ENCODE assay signal across 14 cellular contexts in genomic region chr7:101122933-101123702, GRCh38. TPM values are rescaled to one million over a fixed set of nuclear protein-coding genes. Genes with fewer than 3 reads are reported as not detected.
A peak's percentile ranks its signal among the peaks of the same experiment; 100 is the strongest.
DNase-seq lines count a peak whose midpoint lies in the region; ATAC-seq and TF ChIP-seq lines count a peak whose summit lies in the region.
"Had no signal": no experiment of that assay in that cellular context is flagged by ENCODE, and none has a peak within 500 bp of the region (broad histone marks: within the 10 kb centered on the region; RNA-seq: fewer than 3 reads in every experiment).

No MANE protein-coding gene starts in this region.

- no peak for TF ChIP-seq CTCF in WI38 (IDR thresholded peaks at IDR 0.05; ENCODE audit: low read depth, low read length)
- no peak for TF ChIP-seq CTCF in gastrocnemius medialis (IDR thresholded peaks at IDR 0.05 in 4 of 5, conservative IDR thresholded peaks at IDR 0.05 in 1 of 5)

- intact Hi-C loops in gastrocnemius medialis (cut with DNase I; ENCODE audit: low total_unique reads), result no loop called here

- no peaks in the 10 kb centered on the region for H3K27me3 ChIP-seq in iPS-20b (ENCODE audit: insufficient read depth, low read length)
- peaks cover 9 to 23% (median 22%) of the 10 kb centered on the region in 3 donors for H3K27me3 ChIP-seq in gastrocnemius medialis

- H3K4me3 ChIP-seq in WI38 (ENCODE audit: low read depth, low read length) (peak overlapping the region; percentile 52; the same call in 1 of the 2 replicates), iPS-20b (ENCODE audit: low read length) (no peak overlapping the region), gastrocnemius medialis (no peak overlapping the region)

- no peak for ATAC-seq in gastrocnemius medialis
- ATAC-seq in HG03354 (IDR thresholded peaks at IDR 0.05; ENCODE audit: poor library complexity, severe bottlenecking, unreplicated experiment), result no peak
- ATAC-seq in GM21528 (IDR thresholded peaks at IDR 0.05; ENCODE audit: low FRiP score, unreplicated experiment), result no peak
- ATAC-seq: activated CD4-positive, CD25-positive, alpha-beta regulatory T cell treated with anti-CD3 and anti-CD28 coated beads, Interleukin-2, amount 50 U/mL, for 24 hours; stimulated activated memory B cell treated with anti-CD40 and anti-IgM and Interleukin-4, amounts not matched to agents 10 μg/mL and 1 μg/mL and 100 μg/mL, for 72 hours had no signal

- H3K36me3 ChIP-seq in ES-I3 (ENCODE audit: insufficient read depth, low read length) (0 out of 2 replicates have a peak, but pooled peaks cover 2% of the 10 kb centered on the region), iPS-20b (ENCODE audit: insufficient read depth, low read depth, low read length) (no peaks in the 10 kb centered on the region), gastrocnemius medialis (no peaks in the 10 kb centered on the region)

- no peak overlapping the region for H3K27ac ChIP-seq in iPS-20b (ENCODE audit: low read length)
- H3K27ac ChIP-seq in gastrocnemius medialis, result peak overlapping the region in 3 of 4 donors; percentile 71 to 79 (median 76)

- H3K9ac ChIP-seq in ES-I3 (ENCODE audit: low read depth, low read length) (peak overlapping the region; percentile 43; the same call in 1 of the 2 replicates), iPS-20b (ENCODE audit: low read depth, low read length) (0 out of 2 replicates have a peak overlapping the region, but pooled peaks have one; percentile 31)

- DNase-seq in gastrocnemius medialis (no peak), NCI-H748 (lab: John Stamatoyannopoulos, UW; ENCODE audit: unreplicated experiment) (no peak), NCI-H1436 (lab: John Stamatoyannopoulos, UW) (no peak)
- DNase-seq: NCI-H446 treated with DMSO at 0.1 percent for 48 hours, SHP77 had no signal

- H3K9me3 ChIP-seq in ES-I3 (ENCODE audit: control insufficient read depth, insufficient read depth, low read length), result no peaks in the 10 kb centered on the region
- H3K9me3 ChIP-seq in iPS-20b (ENCODE audit: insufficient read depth, low read depth, low read length), result no peaks in the 10 kb centered on the region; the same call in 1 of the 2 replicates
- H3K9me3 ChIP-seq in gastrocnemius medialis, result no peaks in the 10 kb centered on the region

- no peak for TF ChIP-seq POLR2A in gastrocnemius medialis (IDR thresholded peaks at IDR 0.05)

- H3K4me1 ChIP-seq in ES-I3 (ENCODE audit: insufficient read depth, low read length), result peaks cover 29% of the 10 kb centered on the region; the same call in 1 of the 2 replicates
- H3K4me1 ChIP-seq in iPS-20b (ENCODE audit: insufficient read depth, low read length), result peaks cover 16% of the 10 kb centered on the region; the same call in 1 of the 2 replicates
- peaks cover 21 to 22% of the 10 kb centered on the region in 2 donors for H3K4me1 ChIP-seq in gastrocnemius medialis

- in situ Hi-C loops in gastrocnemius medialis (cut with MboI; ENCODE audit: low sequenced_read_pairs in 4 of 4), result no loop called here

RNA-seq across cellular contexts. Expression of gene SERPINE1, which starts 3.8 kb away (rescaled TPM):
- 10 to 100 TPM in 3 of 4 donors, 1 to 10 TPM in 1; 5.9 to 21.7 (median 12.3) TPM for total RNA-seq in gastrocnemius medialis

RNA-seq across cellular contexts. Expression of gene AP1S1, which starts 31.2 kb away (rescaled TPM):
- total RNA-seq in gastrocnemius medialis, result 10 to 100 TPM in 3 of 4 donors, 1 to 10 TPM in 1; 5.5 to 24.4 (median 15.6) TPM

RNA-seq across cellular contexts. Expression of gene TRIM56, which starts 37.8 kb away (rescaled TPM):
- total RNA-seq in gastrocnemius medialis, result 10 to 100 TPM in 1 of 4 donors, 1 to 10 TPM in 3; 4.2 to 11.4 (median 6.9) TPM

RNA-seq across cellular contexts. Expression of gene VGF, which starts 42.3 kb away (rescaled TPM):
- total RNA-seq in gastrocnemius medialis, result not detected
- total RNA-seq: glomerular endothelial cell had no signal

RNA-seq across cellular contexts. Expression of gene NAT16, which starts 57.0 kb away (rescaled TPM):
- not detected for total RNA-seq in gastrocnemius medialis
- total RNA-seq: activated T-helper 2 cell treated with anti-CD3 and anti-CD28 coated beads, Interferon-gamma antibody, Interleukin-2, Interleukin-4, amounts not matched to agents 10 μg/mL and 5 μg/mL and 100 μg/mL, durations not matched to agents 14 hours and 24 hours and 36 hours; glomerular endothelial cell had no signal
